Comparison of ENCODE assay signal across 1 cellular context in genomic region chr14:92386637-92387036, GRCh38.
TF ChIP-seq lines count a peak whose summit lies in the region.

No MANE protein-coding gene starts in this region.

TF ChIP-seq in HepG2, 621 proteins besides CTCF, POLR2A, EP300 and RAD21 (continued from another document and continues in another):
- TF ChIP-seq PAWR (CRISPR knock-in tag; IDR thresholded peaks at IDR 0.05; ENCODE audit: borderline replicate concordance): no peak
- TF ChIP-seq ZMAT5 (CRISPR knock-in tag; IDR thresholded peaks at IDR 0.05; ENCODE audit: borderline replicate concordance, low read depth): no peak
- TF ChIP-seq KDM3A (CRISPR knock-in tag; IDR thresholded peaks at IDR 0.05; ENCODE audit: low read depth): no peak
- TF ChIP-seq HNRNPUL1 (IDR thresholded peaks at IDR 0.05; ENCODE audit: low read depth, low read length): no peak
- TF ChIP-seq ARNT (IDR thresholded peaks at IDR 0.05): no peak
- no peak for TF ChIP-seq ZSCAN12 (CRISPR knock-in tag; IDR thresholded peaks at IDR 0.05)
- TF ChIP-seq ZNF451 (CRISPR knock-in tag; IDR thresholded peaks at IDR 0.05): no peak
- TF ChIP-seq FOSL1 (CRISPR knock-in tag; IDR thresholded peaks at IDR 0.05; ENCODE audit: borderline replicate concordance): no peak
- TF ChIP-seq ZFP1 (CRISPR knock-in tag; IDR thresholded peaks at IDR 0.05): 0 out of 2 replicates have a peak, but pooled peaks have one; percentile 21
- no peak for TF ChIP-seq CCDC6 (CRISPR knock-in tag; IDR thresholded peaks at IDR 0.05)
- peak; percentile 69 for TF ChIP-seq FOSL2 (CRISPR knock-in tag; IDR thresholded peaks at IDR 0.05)
- no peak for TF ChIP-seq ZNF589 (CRISPR knock-in tag; conservative IDR thresholded peaks at IDR 0.05)
- no peak for TF ChIP-seq ZNF337 (CRISPR knock-in tag; IDR thresholded peaks at IDR 0.05; ENCODE audit: borderline replicate concordance, low read depth)
- peak; percentile 80 for TF ChIP-seq RXRA (CRISPR knock-in tag; IDR thresholded peaks at IDR 0.05)
- no peak for TF ChIP-seq ZNF577 (CRISPR knock-in tag; IDR thresholded peaks at IDR 0.05; ENCODE audit: borderline replicate concordance, low read depth)
- TF ChIP-seq RFXAP (CRISPR knock-in tag; IDR thresholded peaks at IDR 0.05; ENCODE audit: borderline replicate concordance): no peak
- TF ChIP-seq ETV5 (CRISPR knock-in tag; IDR thresholded peaks at IDR 0.05; ENCODE audit: borderline replicate concordance): peak; percentile 95
- peak; percentile 73 for TF ChIP-seq SKI (IDR thresholded peaks at IDR 0.05; ENCODE audit: partially characterized antibody)
- no peak for TF ChIP-seq ZNF18 (CRISPR knock-in tag; IDR thresholded peaks at IDR 0.05; ENCODE audit: insufficient replicate concordance)
- no peak for TF ChIP-seq ZNF777 (CRISPR knock-in tag; IDR thresholded peaks at IDR 0.05)
- TF ChIP-seq TBX2 (CRISPR knock-in tag; IDR thresholded peaks at IDR 0.05; ENCODE audit: borderline replicate concordance): peak; percentile 70; the same call in 1 of the 2 replicates
- TF ChIP-seq PHF5A (CRISPR knock-in tag; IDR thresholded peaks at IDR 0.05; ENCODE audit: low read depth, unreplicated experiment): no peak
- no peak for TF ChIP-seq ZKSCAN8 (CRISPR knock-in tag; IDR thresholded peaks at IDR 0.05; ENCODE audit: borderline replicate concordance)
- TF ChIP-seq HNRNPL (IDR thresholded peaks at IDR 0.05; ENCODE audit: low read depth, low read length): no peak
- TF ChIP-seq TBX3 (IDR thresholded peaks at IDR 0.05; ENCODE audit: borderline replicate concordance): no peak
- no peak for TF ChIP-seq ZFP41 (CRISPR knock-in tag; IDR thresholded peaks at IDR 0.05; ENCODE audit: borderline replicate concordance)
- no peak for TF ChIP-seq ZNF709 (CRISPR knock-in tag; IDR thresholded peaks at IDR 0.05)
- TF ChIP-seq ZSCAN20 (CRISPR knock-in tag; IDR thresholded peaks at IDR 0.05; ENCODE audit: borderline replicate concordance): no peak
- no peak for TF ChIP-seq RAD51 (IDR thresholded peaks at IDR 0.05; ENCODE audit: borderline replicate concordance)
- TF ChIP-seq SMARCC2 (IDR thresholded peaks at IDR 0.05): no peak
- TF ChIP-seq SP2 (CRISPR knock-in tag; IDR thresholded peaks at IDR 0.05): no peak
- no peak for TF ChIP-seq PBX3 (CRISPR knock-in tag; IDR thresholded peaks at IDR 0.05; ENCODE audit: borderline replicate concordance)
- TF ChIP-seq GRHL1 (CRISPR knock-in tag; conservative IDR thresholded peaks at IDR 0.05): no peak
- TF ChIP-seq ZNF775 (CRISPR knock-in tag; IDR thresholded peaks at IDR 0.05; ENCODE audit: borderline replicate concordance): no peak
- TF ChIP-seq ZNF782 (CRISPR knock-in tag; IDR thresholded peaks at IDR 0.05; ENCODE audit: borderline replicate concordance): no peak
- TF ChIP-seq MEIS1 (CRISPR knock-in tag; IDR thresholded peaks at IDR 0.05; ENCODE audit: borderline replicate concordance): no peak
- TF ChIP-seq KDM1A (CRISPR knock-in tag; IDR thresholded peaks at IDR 0.05): no peak
- no peak for TF ChIP-seq KLF6 (CRISPR knock-in tag; IDR thresholded peaks at IDR 0.05)
- no peak for TF ChIP-seq ZNF619 (CRISPR knock-in tag; IDR thresholded peaks at IDR 0.05)
- TF ChIP-seq ATF7-NPFF (CRISPR knock-in tag; IDR thresholded peaks at IDR 0.05; ENCODE audit: low read depth): no peak
- no peak for TF ChIP-seq HNRNPLL (IDR thresholded peaks at IDR 0.05; ENCODE audit: low read depth, low read length, poor library complexity, severe bottlenecking)
- TF ChIP-seq ZNF891 (CRISPR knock-in tag; IDR thresholded peaks at IDR 0.05): no peak
- no peak for TF ChIP-seq ZBTB3 (CRISPR knock-in tag; IDR thresholded peaks at IDR 0.05; ENCODE audit: borderline replicate concordance, low read depth)
- no peak for TF ChIP-seq ATF6 (CRISPR knock-in tag; conservative IDR thresholded peaks at IDR 0.05)
- no peak for TF ChIP-seq AHR (CRISPR knock-in tag; IDR thresholded peaks at IDR 0.05)
- TF ChIP-seq SAP130 (CRISPR knock-in tag; IDR thresholded peaks at IDR 0.05; ENCODE audit: low read depth): no peak; the same call in 1 of the 2 replicates
- no peak for TF ChIP-seq PRMT3 (CRISPR knock-in tag; IDR thresholded peaks at IDR 0.05; ENCODE audit: borderline replicate concordance, low read depth)
- TF ChIP-seq ZNF740 (CRISPR knock-in tag; IDR thresholded peaks at IDR 0.05): no peak
- no peak for TF ChIP-seq ZNF160 (CRISPR knock-in tag; IDR thresholded peaks at IDR 0.05)
- TF ChIP-seq KAT2B (IDR thresholded peaks at IDR 0.05; ENCODE audit: borderline replicate concordance, low read depth, low read length): no peak
- TF ChIP-seq ZNF282 (IDR thresholded peaks at IDR 0.05; ENCODE audit: partially characterized antibody): no peak
- TF ChIP-seq GATAD2A (CRISPR knock-in tag; IDR thresholded peaks at IDR 0.05): peak; percentile 72
- TF ChIP-seq SMAD9 (CRISPR knock-in tag; IDR thresholded peaks at IDR 0.05): no peak
- TF ChIP-seq ZNF564 (CRISPR knock-in tag; IDR thresholded peaks at IDR 0.05): no peak
- no peak for TF ChIP-seq CENPT (CRISPR knock-in tag; IDR thresholded peaks at IDR 0.05; ENCODE audit: low read depth)
- no peak for TF ChIP-seq SNRNP70 (IDR thresholded peaks at IDR 0.05; ENCODE audit: low read depth, low read length)
- TF ChIP-seq PBX2 (CRISPR knock-in tag; IDR thresholded peaks at IDR 0.05): no peak
- no peak for TF ChIP-seq ZNF431 (CRISPR knock-in tag; IDR thresholded peaks at IDR 0.05; ENCODE audit: borderline replicate concordance, low read depth)
- no peak for TF ChIP-seq SP4 (CRISPR knock-in tag; IDR thresholded peaks at IDR 0.05)
- 0 out of 2 replicates have a peak, but pooled peaks have one; percentile 43 for TF ChIP-seq ZNF761 (CRISPR knock-in tag; conservative IDR thresholded peaks at IDR 0.05)
- no peak for TF ChIP-seq ZBTB44 (CRISPR knock-in tag; IDR thresholded peaks at IDR 0.05)
- 0 out of 3 replicates have a peak, but pooled peaks have one; percentile 16 for TF ChIP-seq MXI1 (IDR thresholded peaks at IDR 0.05; ENCODE audit: borderline replicate concordance, low read depth, low read length)
- no peak for TF ChIP-seq GTF3A (CRISPR knock-in tag; conservative IDR thresholded peaks at IDR 0.05)
- no peak for TF ChIP-seq U2AF2 (IDR thresholded peaks at IDR 0.05; ENCODE audit: low read depth, low read length)
- no peak for TF ChIP-seq ZNF878 (CRISPR knock-in tag; IDR thresholded peaks at IDR 0.05)
- TF ChIP-seq NCOA5 (CRISPR knock-in tag; IDR thresholded peaks at IDR 0.05): no peak
- no peak for TF ChIP-seq MIXL1 (CRISPR knock-in tag; IDR thresholded peaks at IDR 0.05)
- TF ChIP-seq POLR2AphosphoS5 (IDR thresholded peaks at IDR 0.05; ENCODE audit: low read depth, low read length): no peak
- TF ChIP-seq CREBL2 (CRISPR knock-in tag; IDR thresholded peaks at IDR 0.05; ENCODE audit: borderline replicate concordance): no peak
- TF ChIP-seq TRIM24 (CRISPR knock-in tag; IDR thresholded peaks at IDR 0.05): peak; percentile 89
- TF ChIP-seq HDAC1 (CRISPR knock-in tag; IDR thresholded peaks at IDR 0.05): peak; percentile 51; the same call in 1 of the 2 replicates
- no peak for TF ChIP-seq ZNF468 (CRISPR knock-in tag; IDR thresholded peaks at IDR 0.05)
- TF ChIP-seq NFYC (CRISPR knock-in tag; IDR thresholded peaks at IDR 0.05): no peak
- no peak for TF ChIP-seq PAX8 (CRISPR knock-in tag; IDR thresholded peaks at IDR 0.05; ENCODE audit: borderline replicate concordance)
- TF ChIP-seq SETDB1 (CRISPR knock-in tag; IDR thresholded peaks at IDR 0.05; ENCODE audit: borderline replicate concordance): no peak
- no peak for TF ChIP-seq TCF12 (IDR thresholded peaks at IDR 0.05)
- no peak for TF ChIP-seq TCF12 (CRISPR knock-in tag; IDR thresholded peaks at IDR 0.05)
- no peak for TF ChIP-seq ZNF432 (CRISPR knock-in tag; IDR thresholded peaks at IDR 0.05; ENCODE audit: borderline replicate concordance)
